Comparison of ENCODE assay signal across 22 cellular contexts in the genomic region with DNA sequence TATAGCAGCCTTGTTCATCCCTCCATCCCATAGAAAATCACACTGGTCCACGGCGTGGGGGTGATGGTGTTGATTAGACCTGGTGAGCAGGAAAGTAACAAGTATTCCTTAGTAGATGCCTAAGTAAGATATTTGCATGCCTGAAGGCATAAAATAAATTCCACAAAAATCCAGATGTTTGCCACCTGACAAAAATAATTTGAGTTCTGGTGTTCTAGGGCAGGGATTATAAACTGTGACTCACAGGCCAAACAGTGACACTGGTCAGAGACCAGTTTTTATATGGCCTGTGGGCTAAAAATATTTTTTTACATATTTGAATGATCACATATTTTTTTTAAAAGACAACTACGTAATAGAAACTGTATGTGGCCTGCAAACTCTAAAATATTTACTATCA.
DNase-seq lines count a peak whose midpoint lies in the region; ATAC-seq and TF ChIP-seq lines count a peak whose summit lies in the region.
"Had no signal": no experiment of that assay in that cellular context is flagged by ENCODE, and none has a peak within 500 bp of the region (broad histone marks: within the 10 kb centered on the region; RNA-seq: fewer than 3 reads in every experiment).

No MANE protein-coding gene starts in this region.

- H3K4me3 Mint-ChIP-seq in activated T-cell treated with anti-CD3 and anti-CD28 coated beads, Interleukin-2, amount 50 U/mL, for 72 hours = no peak overlapping the region
- H3K4me3 Mint-ChIP-seq in chondrocyte (ENCODE audit: unreplicated experiment) = no peak overlapping the region
- H3K4me3 Mint-ChIP-seq: CD8-positive, alpha-beta T cell had no signal

- TF ChIP-seq CTCF in 22Rv1 (IDR thresholded peaks at IDR 0.05) (no peak), chondrocyte (IDR thresholded peaks at IDR 0.05) (no peak)

- peak overlapping the region; percentile 4; the same call in 1 of the 2 replicates for H3K27ac ChIP-seq in 22Rv1
- H3K27ac ChIP-seq: BLaER1 treated with 17β-estradiol and CSF1 and Interleukin-3, amounts not matched to agents 10 nM and 100 nM; HL-60; PC-9; SJSA1 had no signal

- H3K27ac Mint-ChIP-seq in activated T-cell treated with anti-CD3 and anti-CD28 coated beads, Interleukin-2, amount 50 U/mL, for 72 hours = no peak overlapping the region
- H3K27ac Mint-ChIP-seq in chondrocyte (ENCODE audit: unreplicated experiment) = no peak overlapping the region
- H3K27ac Mint-ChIP-seq: CD8-positive, alpha-beta T cell had no signal

- DNase-seq in ELR (ENCODE audit: low read depth) (peak; percentile 7), M059J (ENCODE audit: low read depth) (peak; percentile 14), hepatic stellate cell (ENCODE audit: low spot score) (peak; percentile 3), chondrocyte (ENCODE audit: low spot score) (no peak)
- no peak for DNase-seq in activated T-cell treated with anti-CD3 and anti-CD28 coated beads, Interleukin-2, amount 50 U/mL, for 72 hours
- no peak for DNase-seq in NK-92 treated with Interleukin-12 subunit alpha and Interleukin-12 subunit beta, amount 100 ng/mL, for 24 hours (lab: John Stamatoyannopoulos, UW)
- DNase-seq: 8988T; Calu3; CD8-positive, alpha-beta T cell; H7; IMR-90; NCI-H1417 treated with DMSO at 0.1 percent for 48 hours; NCI-H1930; NCI-H226; NCI-H524; NCI-H82; PC-9 had no signal

- no peak for ATAC-seq in HG03135 (IDR thresholded peaks at IDR 0.05; ENCODE audit: unreplicated experiment)
- no peak for ATAC-seq in activated T-cell treated with anti-CD3 and anti-CD28 coated beads, Interleukin-2, amount 50 U/mL, for 72 hours (replicated peaks in 1 of 2)
- ATAC-seq: CD8-positive, alpha-beta T cell had no signal

- no peaks in the 10 kb centered on the region for H3K4me1 Mint-ChIP-seq in activated T-cell treated with anti-CD3 and anti-CD28 coated beads, Interleukin-2, amount 50 U/mL, for 72 hours (ENCODE audit: low read depth)
- peaks cover 8% of the 10 kb centered on the region for H3K4me1 Mint-ChIP-seq in chondrocyte (ENCODE audit: low read depth)

- no peaks in the 10 kb centered on the region for H3K27me3 Mint-ChIP-seq in activated T-cell treated with anti-CD3 and anti-CD28 coated beads, Interleukin-2, amount 50 U/mL, for 72 hours (ENCODE audit: low read depth)
- H3K27me3 Mint-ChIP-seq in chondrocyte (ENCODE audit: low read depth) = no peaks in the 10 kb centered on the region

- H3K9me3 Mint-ChIP-seq in activated T-cell treated with anti-CD3 and anti-CD28 coated beads, Interleukin-2, amount 50 U/mL, for 72 hours = no peaks in the 10 kb centered on the region
- H3K9me3 Mint-ChIP-seq in chondrocyte (ENCODE audit: low read depth) = no peaks in the 10 kb centered on the region

- H3K36me3 Mint-ChIP-seq in activated T-cell treated with anti-CD3 and anti-CD28 coated beads, Interleukin-2, amount 50 U/mL, for 72 hours (ENCODE audit: insufficient read depth in 2 of 2) = no peaks in the 10 kb centered on the region
- H3K36me3 Mint-ChIP-seq in chondrocyte (ENCODE audit: low read depth) = no peaks in the 10 kb centered on the region
- H3K36me3 Mint-ChIP-seq: CD8-positive, alpha-beta T cell had no signal

Comparison
In these comparisons a context has a peak if more than half of its experiments do, and no peak if none do; other contexts are left out.
1. DNase-seq: peak in ELR (single experiment), M059J (single experiment) and hepatic stellate cell (single experiment); none in activated T-cell treated with anti-CD3 and anti-CD28 coated beads, Interleukin-2, amount 50 U/mL, for 72 hours (0 of 2), chondrocyte (single experiment) and NK-92 treated with Interleukin-12 subunit alpha and Interleukin-12 subunit beta, amount 100 ng/mL, for 24 hours (single experiment).